ENCODE assay signal across 10 cellular contexts in the genomic region with DNA sequence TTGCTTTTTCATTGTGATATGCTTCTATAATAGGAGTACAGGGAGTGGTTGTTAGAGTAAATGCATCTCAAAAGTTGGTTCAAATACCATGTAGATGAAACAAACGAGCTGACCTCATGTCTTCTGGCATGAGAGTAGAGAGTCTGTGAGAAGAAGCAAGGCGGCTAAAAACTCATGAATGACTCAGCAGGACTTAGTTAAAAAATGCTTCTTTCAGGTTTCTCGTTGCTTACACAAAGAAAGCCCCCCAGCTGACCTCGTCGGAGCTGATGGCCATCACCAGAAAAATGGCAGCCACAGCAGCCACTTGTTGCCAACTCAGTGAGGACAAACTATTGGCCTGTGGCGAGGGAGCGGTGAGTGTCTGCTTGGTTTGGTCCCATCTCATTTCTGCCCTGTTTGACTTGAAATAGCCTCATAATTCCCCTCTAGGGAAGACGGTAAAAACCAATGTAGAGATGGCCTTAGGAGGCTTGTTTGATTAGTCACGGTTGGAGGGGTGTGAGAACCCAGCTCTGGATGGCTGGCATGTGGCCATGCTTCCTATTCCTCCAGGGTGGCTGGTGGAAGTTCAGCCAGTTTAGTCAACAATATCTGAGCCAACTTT. TPM values are rescaled to one million over a fixed set of nuclear protein-coding genes. Genes with fewer than 3 reads are reported as not detected.
A peak's percentile ranks its signal among the peaks of the same experiment; 100 is the strongest.
DNase-seq lines count a peak whose midpoint lies in the region; ATAC-seq, FAIRE-seq and TF ChIP-seq lines count a peak whose summit lies in the region.
"Had no signal": no experiment of that assay in that cellular context is flagged by ENCODE, and none has a peak within 500 bp of the region (broad histone marks: within the 10 kb centered on the region; RNA-seq: fewer than 3 reads in every experiment).

No MANE protein-coding gene starts in this region.

- TF ChIP-seq CTCF in HepG2 (CRISPR knock-in tag; IDR thresholded peaks at IDR 0.05) (no peak), right lobe of liver (IDR thresholded peaks at IDR 0.05) (no peak), RWPE2 (IDR thresholded peaks at IDR 0.05; ENCODE audit: poor library complexity, severe bottlenecking) (no peak), glutamatergic neuron (IDR thresholded peaks at IDR 0.05; ENCODE audit: partially characterized antibody, unreplicated experiment) (no peak)

- POLR2A ChIA-PET in HepG2 (lab: Yijun Ruan, JAX), result interaction anchor here (0.8 to 1.3 kb wide), 2 partner anchors 8 to 109 kb away, joined by 4 to 5 read pairs; no protein-coding TSS in a partner anchor

- ATAC-seq in HepG2, result peak; percentile 39
- no peak for ATAC-seq in right lobe of liver
- ATAC-seq in RWPE2 (ENCODE audit: low read depth), result peak; percentile 75
- no peak for ATAC-seq in GM21786 (IDR thresholded peaks at IDR 0.05; ENCODE audit: unreplicated experiment)
- ATAC-seq in HG03139 (IDR thresholded peaks at IDR 0.05; ENCODE audit: unreplicated experiment), result no peak

- H2AFZ ChIP-seq in HepG2 (ENCODE audit: low read length), result no peak overlapping the region

- no peaks in the 10 kb centered on the region for H3K79me2 ChIP-seq in HepG2 (ENCODE audit: insufficient read depth, low read length)

- FAIRE-seq in HepG2 (lab: Jason Lieb, UNC), result no peak

- H3K4me1 Mint-ChIP-seq in glutamatergic neuron (ENCODE audit: low read depth, unreplicated experiment), result peaks cover 12% of the 10 kb centered on the region
- no peaks in the 10 kb centered on the region for H3K4me1 Mint-ChIP-seq in activated T-cell treated with anti-CD3 and anti-CD28 coated beads, Interleukin-2, amount 50 U/mL, for 24 hours (ENCODE audit: low read depth)
- H3K4me1 Mint-ChIP-seq: activated naive CD8-positive, alpha-beta T cell treated with anti-CD3 and anti-CD28 coated beads for 36 hours had no signal

- H3K4me3 ChIP-seq in HepG2 (replicated peaks in 1 of 3; ENCODE audit: insufficient read depth in 1 of 3, low read depth in 2 of 3, low read length in 3 of 3), result no peak overlapping the region
- H3K4me3 ChIP-seq in right lobe of liver, result no peak overlapping the region
- no peak overlapping the region for H3K4me3 ChIP-seq in RWPE2 (ENCODE audit: severe bottlenecking)

- H3K27ac Mint-ChIP-seq in glutamatergic neuron (ENCODE audit: unreplicated experiment), result no peak overlapping the region
- no peak overlapping the region for H3K27ac Mint-ChIP-seq in activated T-cell treated with anti-CD3 and anti-CD28 coated beads, Interleukin-2, amount 50 U/mL, for 24 hours
- H3K27ac Mint-ChIP-seq: activated naive CD8-positive, alpha-beta T cell treated with anti-CD3 and anti-CD28 coated beads for 36 hours had no signal

- 80% methylated on average over 9 of the region's 9 CpGs for WGBS in HepG2 (ENCODE audit: low lambda C conversion rate)
- 71% methylated on average over 6 of the region's 9 CpGs for WGBS in right lobe of liver (ENCODE audit: insufficient coverage, low coverage, low lambda C conversion rate, missing lambda C conversion rate)

- no TSS peak for BruUV-seq in HepG2 (replicated peaks; lab: Mats Ljungman, UMichigan)

- H3K4me2 ChIP-seq in HepG2 (ENCODE audit: low read depth, low read length), result no peak overlapping the region

- H3K4me3 Mint-ChIP-seq in glutamatergic neuron (ENCODE audit: unreplicated experiment), result no peak overlapping the region
- no peak overlapping the region for H3K4me3 Mint-ChIP-seq in activated T-cell treated with anti-CD3 and anti-CD28 coated beads, Interleukin-2, amount 50 U/mL, for 24 hours
- H3K4me3 Mint-ChIP-seq: activated naive CD8-positive, alpha-beta T cell treated with anti-CD3 and anti-CD28 coated beads for 36 hours had no signal

- no peaks in the 10 kb centered on the region for H3K36me3 Mint-ChIP-seq in glutamatergic neuron (ENCODE audit: unreplicated experiment)
- no peaks in the 10 kb centered on the region for H3K36me3 Mint-ChIP-seq in activated T-cell treated with anti-CD3 and anti-CD28 coated beads, Interleukin-2, amount 50 U/mL, for 24 hours (ENCODE audit: low read depth)
- H3K36me3 Mint-ChIP-seq: activated naive CD8-positive, alpha-beta T cell treated with anti-CD3 and anti-CD28 coated beads for 36 hours had no signal

- CTCF ChIA-PET in HepG2 (lab: Yijun Ruan, JAX; ENCODE audit: low intra/inter-chr PET ratio, low total read pairs), result no interaction called here

- TF ChIP-seq POLR2A in HepG2 (IDR thresholded peaks at IDR 0.05; ENCODE audit: insufficient read depth in 1 of 2, low read depth in 2 of 2, low read length in 2 of 2), result peak; percentile 37 to 80
- TF ChIP-seq POLR2A in right lobe of liver (IDR thresholded peaks at IDR 0.05), result no peak

- TF ChIP-seq EP300 in HepG2 (IDR thresholded peaks at IDR 0.05; ENCODE audit: low read depth in 2 of 2, low read length in 2 of 2), result no peak
- no peak for TF ChIP-seq EP300 in HepG2 (CRISPR knock-in tag; IDR thresholded peaks at IDR 0.05; ENCODE audit: borderline replicate concordance)

- no peak for DNase-seq in HepG2 (ENCODE audit: low spot score)
- no peak for DNase-seq in right lobe of liver
- peak; percentile 61 for DNase-seq in RWPE2 (ENCODE audit: low spot score)
- peak; percentile 20 for DNase-seq in glutamatergic neuron
- no peak for DNase-seq in activated CD4-positive, CD25-positive, alpha-beta regulatory T cell (lab: John Stamatoyannopoulos, UW)
- DNase-seq in activated T-cell treated with anti-CD3 and anti-CD28 coated beads, Interleukin-2, amount 50 U/mL, for 24 hours, result no peak
- DNase-seq: activated naive CD8-positive, alpha-beta T cell treated with anti-CD3 and anti-CD28 coated beads for 36 hours had no signal

- no peak for TF ChIP-seq RAD21 in HepG2 (CRISPR knock-in tag; IDR thresholded peaks at IDR 0.05)

- no peak overlapping the region for H3K9ac ChIP-seq in HepG2 (ENCODE audit: insufficient read depth, low read depth, low read length)

- H3K4me1 ChIP-seq in HepG2 (ENCODE audit: insufficient read depth, low read length) (peaks cover 65% of the 10 kb centered on the region), right lobe of liver (peaks cover 0 to 53% (median 0%) of the 10 kb centered on the region in 4 donors), RWPE2 (ENCODE audit: insufficient read depth, poor library complexity, severe bottlenecking) (peaks cover 10% of the 10 kb centered on the region)

- H3K9me3 ChIP-seq in HepG2 (ENCODE audit: low read length) (no peaks in the 10 kb centered on the region), right lobe of liver (no peaks in the 10 kb centered on the region), RWPE2 (ENCODE audit: severe bottlenecking) (no peaks in the 10 kb centered on the region)

- peaks cover 5 to 61% of the 10 kb centered on the region in 2 experiments for H3K36me3 ChIP-seq in HepG2 (replicated peaks in 1 of 2; ENCODE audit: control insufficient read depth in 1 of 2, insufficient read depth in 2 of 2, low read length in 2 of 2)
- no peaks in the 10 kb centered on the region for H3K36me3 ChIP-seq in right lobe of liver
- H3K36me3 ChIP-seq in RWPE2 (ENCODE audit: low read depth), result no peaks in the 10 kb centered on the region

- in situ Hi-C loops in HepG2 (cut with HindIII; ENCODE audit: extremely low pct_ligation_motif_present, low pct_unique_long_range_greater_than_20kb), result loop anchor here (25.0 kb wide), 1 partner anchor 112 kb away; no protein-coding TSS in a partner anchor

- intact Hi-C loops in HepG2 (cut with micrococcal nuclease; ENCODE audit: unreplicated experiment) (no loop called here), right lobe of liver (cut with DNase I) (no loop called here)

- no peaks in the 10 kb centered on the region for H3K9me3 Mint-ChIP-seq in glutamatergic neuron (ENCODE audit: unreplicated experiment)
- H3K9me3 Mint-ChIP-seq in activated T-cell treated with anti-CD3 and anti-CD28 coated beads, Interleukin-2, amount 50 U/mL, for 24 hours, result no peaks in the 10 kb centered on the region
- H3K9me3 Mint-ChIP-seq: activated naive CD8-positive, alpha-beta T cell treated with anti-CD3 and anti-CD28 coated beads for 36 hours had no signal

- peak overlapping the region; percentile 47 for H3K27ac ChIP-seq in HepG2 (ENCODE audit: extremely low read length, insufficient read depth, low read length)
- H3K27ac ChIP-seq in right lobe of liver, result no peak overlapping the region
- peak overlapping the region; percentile 46 for H3K27ac ChIP-seq in RWPE2 (ENCODE audit: poor library complexity, severe bottlenecking)

- no peaks in the 10 kb centered on the region for H3K27me3 Mint-ChIP-seq in glutamatergic neuron (ENCODE audit: unreplicated experiment)
- peaks cover 22% of the 10 kb centered on the region for H3K27me3 Mint-ChIP-seq in activated T-cell treated with anti-CD3 and anti-CD28 coated beads, Interleukin-2, amount 50 U/mL, for 24 hours

- H3K27me3 ChIP-seq in HepG2 (ENCODE audit: control insufficient read depth in 1 of 2, insufficient read depth in 2 of 2, low read length in 2 of 2), result no peaks in the 10 kb centered on the region
- no peaks in the 10 kb centered on the region for H3K27me3 ChIP-seq in right lobe of liver
- H3K27me3 ChIP-seq in RWPE2 (ENCODE audit: insufficient read depth, poor library complexity, severe bottlenecking), result peaks cover 4% of the 10 kb centered on the region

- peaks cover 33% of the 10 kb centered on the region; the same call in 1 of the 2 replicates for H4K20me1 ChIP-seq in HepG2 (ENCODE audit: insufficient read depth, low read length)

RNA-seq across cellular contexts. Expression of gene AFP, which starts 14.5 kb away (rescaled TPM):
- total RNA-seq in HepG2 (2016; rRNA removed; fragmentation: Illumina TruSeq; extraction: Trizol) (4,406 and 9,434 TPM in 2 replicates), right lobe of liver (1 to 10 TPM in 4 of 6 experiments, under 1 TPM in 1, not detected in 1; 0.78 to 3.8 (median 3.4) TPM), glutamatergic neuron (ENCODE audit: unreplicated experiment) (not detected)
- 859 and 984 TPM in 2 replicates for total RNA-seq in HepG2 (2016; cell fraction: cytosol; rRNA removed; fragmentation: Illumina TruSeq; extraction: Trizol; ENCODE audit: low read depth)
- 4,328 and 8,879 TPM in 2 replicates for total RNA-seq in HepG2 (2016; cell fraction: insoluble cytoplasmic fraction; rRNA removed; fragmentation: Illumina TruSeq; extraction: Trizol)
- total RNA-seq in HepG2 (2016; cell fraction: membrane; rRNA removed; fragmentation: Illumina TruSeq; extraction: Trizol), result 1,470 and 1,653 TPM in 2 replicates
- 6,106 and 7,724 TPM in 2 replicates for total RNA-seq in HepG2 (2016; cell fraction: nucleus; rRNA removed; fragmentation: Illumina TruSeq; extraction: Trizol)
- 12,657 and 13,105 TPM in 2 replicates for polyA plus RNA-seq in HepG2 (2011; rRNA removed)
- 10,032 and 12,863 TPM in 2 replicates for polyA plus RNA-seq in HepG2 (2011; cell fraction: cytosol; rRNA removed)
- polyA plus RNA-seq in HepG2 (2011; cell fraction: nucleus; rRNA removed), result 3,859 and 4,411 TPM in 2 replicates
- polyA plus RNA-seq in HepG2 (2012), result 15,767 and 21,683 TPM in 2 replicates
- 881 and 929 TPM in 2 replicates for polyA plus RNA-seq in HepG2 (2016; cell fraction: cytosol; fragmentation: Illumina TruSeq; extraction: Trizol; ENCODE audit: low read depth)
- polyA plus RNA-seq in HepG2 (2016; cell fraction: insoluble cytoplasmic fraction; fragmentation: Illumina TruSeq; extraction: Trizol; ENCODE audit: low read depth), result 4,042 and 4,098 TPM in 2 replicates
- 1,126 and 1,308 TPM in 2 replicates for polyA plus RNA-seq in HepG2 (2016; cell fraction: membrane; fragmentation: Illumina TruSeq; extraction: Trizol; ENCODE audit: low read depth)
- 10,518 and 11,638 TPM in 2 replicates for polyA plus RNA-seq in HepG2 (2016; cell fraction: nucleus; fragmentation: Illumina TruSeq; extraction: Trizol; ENCODE audit: insufficient read depth, low read depth)
- polyA minus RNA-seq in HepG2 (2011; rRNA and poly(A)+ RNA removed; ENCODE audit: low replicate concordance), result 1.4 and 2,561 TPM in 2 replicates
- 2,774 and 4,050 TPM in 2 replicates for polyA minus RNA-seq in HepG2 (2011; cell fraction: cytosol; rRNA and poly(A)+ RNA removed)
- 1,510 and 2,631 TPM in 2 replicates for polyA minus RNA-seq in HepG2 (2011; cell fraction: nucleus; rRNA and poly(A)+ RNA removed)
- total RNA-seq: activated naive CD8-positive, alpha-beta T cell treated with anti-CD3 and anti-CD28 coated beads for 36 hours; OCI-LY7 had no signal

RNA-seq across cellular contexts. Expression of gene AFM, which starts 31.0 kb away (rescaled TPM):
- 0.79 and 1.8 TPM in 2 replicates for total RNA-seq in HepG2 (2016; rRNA removed; fragmentation: Illumina TruSeq; extraction: Trizol)
- 0.18 and 0.30 TPM in 2 replicates for total RNA-seq in HepG2 (2016; cell fraction: cytosol; rRNA removed; fragmentation: Illumina TruSeq; extraction: Trizol; ENCODE audit: low read depth)
- total RNA-seq in HepG2 (2016; cell fraction: insoluble cytoplasmic fraction; rRNA removed; fragmentation: Illumina TruSeq; extraction: Trizol), result 0.67 and 1.9 TPM in 2 replicates
- total RNA-seq in HepG2 (2016; cell fraction: membrane; rRNA removed; fragmentation: Illumina TruSeq; extraction: Trizol), result 0.31 and 0.34 TPM in 2 replicates
- total RNA-seq in HepG2 (2016; cell fraction: nucleus; rRNA removed; fragmentation: Illumina TruSeq; extraction: Trizol), result 4.4 and 4.6 TPM in 2 replicates
- 0.13 TPM in 2 replicates for polyA plus RNA-seq in HepG2 (2011; rRNA removed)
- 0.08 TPM in 1 of 2 replicates, not detected in the other for polyA plus RNA-seq in HepG2 (2011; cell fraction: cytosol; rRNA removed)
- polyA plus RNA-seq in HepG2 (2011; cell fraction: nucleus; rRNA removed), result 0.09 and 0.21 TPM in 2 replicates
- polyA plus RNA-seq in HepG2 (2012), result 0.15 and 0.17 TPM in 2 replicates
- polyA plus RNA-seq in HepG2 (2016; cell fraction: cytosol; fragmentation: Illumina TruSeq; extraction: Trizol; ENCODE audit: low read depth), result 0.18 and 0.36 TPM in 2 replicates
- polyA plus RNA-seq in HepG2 (2016; cell fraction: insoluble cytoplasmic fraction; fragmentation: Illumina TruSeq; extraction: Trizol; ENCODE audit: low read depth), result 0.75 and 1.1 TPM in 2 replicates
- 0.37 and 0.42 TPM in 2 replicates for polyA plus RNA-seq in HepG2 (2016; cell fraction: membrane; fragmentation: Illumina TruSeq; extraction: Trizol; ENCODE audit: low read depth)
- polyA plus RNA-seq in HepG2 (2016; cell fraction: nucleus; fragmentation: Illumina TruSeq; extraction: Trizol; ENCODE audit: insufficient read depth, low read depth), result 7.2 and 7.4 TPM in 2 replicates
- not detected in 2 replicates for polyA minus RNA-seq in HepG2 (2011; rRNA and poly(A)+ RNA removed; ENCODE audit: low replicate concordance)
- not detected in 2 replicates for polyA minus RNA-seq in HepG2 (2011; cell fraction: cytosol; rRNA and poly(A)+ RNA removed)
- polyA minus RNA-seq in HepG2 (2011; cell fraction: nucleus; rRNA and poly(A)+ RNA removed), result 0.13 and 0.25 TPM in 2 replicates
- total RNA-seq in right lobe of liver, result 100 to 1,000 TPM; 129 to 320 (median 169) TPM
- not detected for total RNA-seq in glutamatergic neuron (ENCODE audit: unreplicated experiment)
- total RNA-seq: activated naive CD8-positive, alpha-beta T cell treated with anti-CD3 and anti-CD28 coated beads for 36 hours; OCI-LY7 had no signal

RNA-seq across cellular contexts. Expression of gene ALB, which starts 46.4 kb away (rescaled TPM):
- total RNA-seq in HepG2 (2016; rRNA removed; fragmentation: Illumina TruSeq; extraction: Trizol) (10,101 and 22,625 TPM in 2 replicates), right lobe of liver (over 10,000 TPM; 46,361 to 117,834 (median 75,397) TPM), glutamatergic neuron (ENCODE audit: unreplicated experiment) (not detected)
- 1,763 and 1,983 TPM in 2 replicates for total RNA-seq in HepG2 (2016; cell fraction: cytosol; rRNA removed; fragmentation: Illumina TruSeq; extraction: Trizol; ENCODE audit: low read depth)
- total RNA-seq in HepG2 (2016; cell fraction: insoluble cytoplasmic fraction; rRNA removed; fragmentation: Illumina TruSeq; extraction: Trizol), result 10,071 and 21,691 TPM in 2 replicates
- total RNA-seq in HepG2 (2016; cell fraction: membrane; rRNA removed; fragmentation: Illumina TruSeq; extraction: Trizol), result 2,665 and 3,098 TPM in 2 replicates
- total RNA-seq in HepG2 (2016; cell fraction: nucleus; rRNA removed; fragmentation: Illumina TruSeq; extraction: Trizol), result 14,455 and 17,797 TPM in 2 replicates
- 22,205 and 22,259 TPM in 2 replicates for polyA plus RNA-seq in HepG2 (2011; rRNA removed)
- 10,343 and 19,758 TPM in 2 replicates for polyA plus RNA-seq in HepG2 (2011; cell fraction: cytosol; rRNA removed)
- polyA plus RNA-seq in HepG2 (2011; cell fraction: nucleus; rRNA removed), result 4,838 and 7,133 TPM in 2 replicates
- 30,113 and 41,157 TPM in 2 replicates for polyA plus RNA-seq in HepG2 (2012)
- 1,641 and 1,730 TPM in 2 replicates for polyA plus RNA-seq in HepG2 (2016; cell fraction: cytosol; fragmentation: Illumina TruSeq; extraction: Trizol; ENCODE audit: low read depth)
- polyA plus RNA-seq in HepG2 (2016; cell fraction: insoluble cytoplasmic fraction; fragmentation: Illumina TruSeq; extraction: Trizol; ENCODE audit: low read depth), result 9,271 and 9,564 TPM in 2 replicates
- polyA plus RNA-seq in HepG2 (2016; cell fraction: membrane; fragmentation: Illumina TruSeq; extraction: Trizol; ENCODE audit: low read depth), result 1,898 and 2,256 TPM in 2 replicates
- polyA plus RNA-seq in HepG2 (2016; cell fraction: nucleus; fragmentation: Illumina TruSeq; extraction: Trizol; ENCODE audit: insufficient read depth, low read depth), result 21,168 and 22,798 TPM in 2 replicates
- 2.4 and 3,693 TPM in 2 replicates for polyA minus RNA-seq in HepG2 (2011; rRNA and poly(A)+ RNA removed; ENCODE audit: low replicate concordance)
- 6,095 and 10,549 TPM in 2 replicates for polyA minus RNA-seq in HepG2 (2011; cell fraction: cytosol; rRNA and poly(A)+ RNA removed)
- polyA minus RNA-seq in HepG2 (2011; cell fraction: nucleus; rRNA and poly(A)+ RNA removed), result 3,995 and 8,747 TPM in 2 replicates
- total RNA-seq: activated naive CD8-positive, alpha-beta T cell treated with anti-CD3 and anti-CD28 coated beads for 36 hours; OCI-LY7 had no signal

Comparison
In these comparisons a context has a peak if more than half of its experiments do, and no peak if none do; other contexts are left out.
1. ATAC-seq: peak in HepG2 (single experiment) and RWPE2 (single experiment); none in right lobe of liver (0 of 4), GM21786 (single experiment) and HG03139 (single experiment).
2. H3K27ac ChIP-seq: peak in HepG2 (single experiment) and RWPE2 (single experiment); none in right lobe of liver (0 of 3).
3. RNA of gene AFP, which starts 14.5 kb away (total RNA-seq): 859 to 9,434 TPM in HepG2; 0.78 to 3.8 TPM in right lobe of liver and not detected in glutamatergic neuron (single experiment); every median in the first group is over 100 times any median in the second.
4. RNA of gene AFM, which starts 31.0 kb away (total RNA-seq): 129 to 320 TPM in right lobe of liver; 0.18 to 4.6 TPM in HepG2 and not detected in glutamatergic neuron (single experiment); every median in the first group is over 10 times any median in the second.
5. DNase-seq: peak in RWPE2 (single experiment) and glutamatergic neuron (single experiment); none in HepG2 (single experiment), right lobe of liver (0 of 3), activated CD4-positive, CD25-positive, alpha-beta regulatory T cell (0 of 4) and activated T-cell treated with anti-CD3 and anti-CD28 coated beads, Interleukin-2, amount 50 U/mL, for 24 hours (single experiment).
6. RNA of gene ALB, which starts 46.4 kb away (total RNA-seq): 46,361 to 117,834 TPM in right lobe of liver and 1,763 to 22,625 TPM in HepG2; not detected in glutamatergic neuron (single experiment); every median in the first group is over 1,000 times any median in the second.